ENCODE assay signal across 16 cellular contexts in genomic region chr18:48493856-48494255, GRCh38. TPM values are rescaled to one million over a fixed set of nuclear protein-coding genes. Genes with fewer than 3 reads are reported as not detected.
A peak's percentile ranks its signal among the peaks of the same experiment; 100 is the strongest.
DNase-seq lines count a peak whose midpoint lies in the region; ATAC-seq and TF ChIP-seq lines count a peak whose summit lies in the region.
"Had no signal": no experiment of that assay in that cellular context is flagged by ENCODE, and none has a peak within 500 bp of the region (broad histone marks: within the 10 kb centered on the region; RNA-seq: fewer than 3 reads in every experiment).

No MANE protein-coding gene starts in this region.

- ATAC-seq in mucosa of descending colon (peak; percentile 70), GM18907 (IDR thresholded peaks at IDR 0.05; ENCODE audit: unreplicated experiment) (no peak)
- ATAC-seq: stimulated activated naive CD8-positive, alpha-beta T cell treated with anti-CD3 and anti-CD28 coated beads, Interleukin-15, Interleukin-2, amounts not matched to agents 100 U/mL and 50 U/mL, for 24 hours had no signal

- H3K9me3 ChIP-seq in Loucy (ENCODE audit: insufficient read depth, low read depth, low read length) = peaks cover 7% of the 10 kb centered on the region; the same call in 1 of the 2 replicates
- H3K9me3 ChIP-seq in mucosa of descending colon = no peaks in the 10 kb centered on the region
- H3K9me3 ChIP-seq: upper lobe of left lung had no signal

- H4K20me1 ChIP-seq in Loucy (ENCODE audit: insufficient read depth, low read length, poor library complexity, severe bottlenecking) = no peaks in the 10 kb centered on the region

- H3K27me3 ChIP-seq in ACC112 (ENCODE audit: insufficient read depth, low read length) (no peaks in the 10 kb centered on the region), Loucy (ENCODE audit: insufficient read depth, low read length, poor library complexity, severe bottlenecking) (no peaks in the 10 kb centered on the region), dorsolateral prefrontal cortex (no peaks in the 10 kb centered on the region)
- H3K27me3 ChIP-seq: brain microvascular endothelial cell, upper lobe of left lung had no signal

- H3K27ac ChIP-seq in ACC112 (ENCODE audit: low read depth, low read length) (peak overlapping the region; percentile 39; the same call in 1 of the 2 replicates), dorsolateral prefrontal cortex (no peak overlapping the region)
- H3K27ac ChIP-seq: brain microvascular endothelial cell, HL-60 had no signal

- peak overlapping the region; percentile 45; the same call in 1 of the 2 replicates for H3K4me3 ChIP-seq in ACC112 (ENCODE audit: low read depth, low read length)
- no peak overlapping the region for H3K4me3 ChIP-seq in Loucy (ENCODE audit: low read length, poor library complexity, severe bottlenecking)
- H3K4me3 ChIP-seq in fibroblast of villous mesenchyme (ENCODE audit: low read depth, low read length) = no peak overlapping the region
- H3K4me3 ChIP-seq in mucosa of descending colon = no peak overlapping the region
- H3K4me3 ChIP-seq in dorsolateral prefrontal cortex = no peak overlapping the region
- H3K4me3 ChIP-seq: upper lobe of left lung had no signal

- intact Hi-C loops in mucosa of descending colon (cut with DNase I, micrococcal nuclease) = no loop called here
- intact Hi-C loops in dorsolateral prefrontal cortex (cut with DNase I) = no loop called here

- H3K4me1 ChIP-seq in ACC112 (ENCODE audit: control insufficient read depth, insufficient read depth, low read length, unreplicated experiment) (peaks cover 34% of the 10 kb centered on the region), Loucy (ENCODE audit: insufficient read depth, low read length, poor library complexity, severe bottlenecking) (no peaks in the 10 kb centered on the region), mucosa of descending colon (ENCODE audit: low read depth) (no peaks in the 10 kb centered on the region)

- DNase-seq in fibroblast of villous mesenchyme (ENCODE audit: low read depth) = peak; percentile 27
- DNase-seq in mucosa of descending colon = no peak
- no peak for DNase-seq in dorsolateral prefrontal cortex
- DNase-seq in RPMI8226 = no peak
- DNase-seq in SW480 (ENCODE audit: low spot score) = no peak
- DNase-seq: activated CD4-positive, alpha-beta T cell treated with anti-CD3 and anti-CD28 coated beads, Interleukin-2, amount 10 ng/mL, durations not matched to agents 7 days and 5 days; activated naive CD4-positive, alpha-beta T cell treated with anti-CD3 and anti-CD28 coated beads, Interleukin-2, amount 10 ng/mL, durations not matched to agents 7 days and 5 days; brain microvascular endothelial cell; NCI-H1417 treated with DMSO at 0.1 percent for 48 hours; occipital lobe; stimulated activated naive CD8-positive, alpha-beta T cell treated with anti-CD3 and anti-CD28 coated beads, Interleukin-15, Interleukin-2, amounts not matched to agents 100 U/mL and 50 U/mL, for 24 hours; upper lobe of left lung had no signal

- TF ChIP-seq CTCF in Loucy (conservative IDR thresholded peaks at IDR 0.05; ENCODE audit: low read length) (no peak), fibroblast of villous mesenchyme (IDR thresholded peaks at IDR 0.05; ENCODE audit: insufficient read depth, low read depth, low read length) (no peak), mucosa of descending colon (IDR thresholded peaks at IDR 0.05) (no peak), dorsolateral prefrontal cortex (IDR thresholded peaks at IDR 0.05 in 54 of 56, conservative IDR thresholded peaks at IDR 0.05 in 2 of 56; ENCODE audit: low read depth in 1 of 56, partially characterized antibody in 56 of 56) (no peak)

- no peak overlapping the region for H3K9ac ChIP-seq in Loucy (ENCODE audit: low read depth, low read length, poor library complexity, severe bottlenecking)

- no peaks in the 10 kb centered on the region for H3K9me2 ChIP-seq in Loucy (replicated peaks; ENCODE audit: low read depth, low read length)

- no peaks in the 10 kb centered on the region for H3F3A ChIP-seq in Loucy (ENCODE audit: low read depth)

- peak overlapping the region; percentile 13 for H3K4me2 ChIP-seq in Loucy (ENCODE audit: low read depth, low read length, poor library complexity, severe bottlenecking)

- no peaks in the 10 kb centered on the region for H3K79me2 ChIP-seq in ACC112 (ENCODE audit: control insufficient read depth, insufficient read depth, low read length, unreplicated experiment)
- no peaks in the 10 kb centered on the region for H3K79me2 ChIP-seq in Loucy (ENCODE audit: insufficient read depth, low read length)

- H2AFZ ChIP-seq in ACC112 (ENCODE audit: low read length, unreplicated experiment) = peak overlapping the region; percentile 57
- H2AFZ ChIP-seq in Loucy (ENCODE audit: low read length) = peak overlapping the region; percentile 45; the same call in 1 of the 2 replicates

- H3K36me3 ChIP-seq in ACC112 (ENCODE audit: insufficient read depth, low read length) (no peaks in the 10 kb centered on the region), Loucy (ENCODE audit: insufficient read depth, low read length) (no peaks in the 10 kb centered on the region), mucosa of descending colon (ENCODE audit: low read depth) (no peaks in the 10 kb centered on the region)
- H3K36me3 ChIP-seq: brain microvascular endothelial cell, upper lobe of left lung had no signal

RNA-seq across cellular contexts. Expression of gene CTIF, which starts 45.0 kb away (rescaled TPM):
- total RNA-seq in fibroblast of villous mesenchyme (71.5 and 86.4 TPM in 2 replicates), mucosa of descending colon (10 to 100 TPM; 13.2 to 50.3 (median 19.6) TPM), dorsolateral prefrontal cortex (100 to 1,000 TPM; 148 to 308 (median 218) TPM)
